ENCODE assay signal across 8 cellular contexts in genomic region chr4:73257242-73257994, GRCh38. TPM values are rescaled to one million over a fixed set of nuclear protein-coding genes. Genes with fewer than 3 reads are reported as not detected.
A peak's percentile ranks its signal among the peaks of the same experiment; 100 is the strongest.
DNase-seq lines count a peak whose midpoint lies in the region; ATAC-seq and TF ChIP-seq lines count a peak whose summit lies in the region.

No MANE protein-coding gene starts in this region.

- peak overlapping the region; percentile 95 for H3K4me2 ChIP-seq in DND-41 (ENCODE audit: insufficient read depth, low read length)

- H3K27me3 ChIP-seq in DND-41 (ENCODE audit: insufficient read depth, low read length, poor library complexity) (no peaks in the 10 kb centered on the region), body of pancreas (no peaks in the 10 kb centered on the region), iPS-15b (ENCODE audit: control insufficient read depth, insufficient read depth, low read length) (no peaks in the 10 kb centered on the region), gastrocnemius medialis (no peaks in the 10 kb centered on the region)

- WGBS in body of pancreas, 2 donors = 1 to 2% methylated on average over 14 to 16 of the region's 16 CpGs

- peak; percentile 75 for TF ChIP-seq CTCF in DND-41 (IDR thresholded peaks at IDR 0.05; ENCODE audit: borderline replicate concordance, extremely low read depth, low read length, poor library complexity, severe bottlenecking)
- TF ChIP-seq CTCF in body of pancreas (IDR thresholded peaks at IDR 0.05) = peak; percentile 37 to 85 (median 75)
- peak; percentile 74 to 86 (median 82) for TF ChIP-seq CTCF in gastrocnemius medialis (IDR thresholded peaks at IDR 0.05 in 4 of 5, conservative IDR thresholded peaks at IDR 0.05 in 1 of 5)

- peak overlapping the region; percentile 87 for H3K9ac ChIP-seq in DND-41 (ENCODE audit: low read depth, low read length)
- peak overlapping the region; percentile 26 for H3K9ac ChIP-seq in iPS-15b (ENCODE audit: low read depth, low read length)

- intact Hi-C loops in body of pancreas (cut with DNase I) = no loop called here
- intact Hi-C loops in gastrocnemius medialis (cut with DNase I; ENCODE audit: low total_unique reads) = loop anchor here (1.0 to 2.0 kb wide), 2 partner anchors 129 to 188 kb away; partner anchors contain the start of gene COX18

- H3K9me3 ChIP-seq in DND-41 (ENCODE audit: insufficient read depth, low read length, severe bottlenecking) (no peaks in the 10 kb centered on the region), body of pancreas (no peaks in the 10 kb centered on the region), iPS-15b (ENCODE audit: control insufficient read depth, insufficient read depth, low read length) (no peaks in the 10 kb centered on the region), gastrocnemius medialis (no peaks in the 10 kb centered on the region)

- peaks cover 43% of the 10 kb centered on the region for H3K36me3 ChIP-seq in DND-41 (ENCODE audit: insufficient read depth, low read length)
- no peaks in the 10 kb centered on the region for H3K36me3 ChIP-seq in body of pancreas (replicated peaks in 1 of 2; ENCODE audit: insufficient read depth in 1 of 2, low read depth in 2 of 2)
- H3K36me3 ChIP-seq in iPS-15b (ENCODE audit: control insufficient read depth, insufficient read depth, low read length) = no peaks in the 10 kb centered on the region
- H3K36me3 ChIP-seq in gastrocnemius medialis = no peaks in the 10 kb centered on the region

- H3K79me2 ChIP-seq in DND-41 (ENCODE audit: insufficient read depth, low read length) = peaks cover 95% of the 10 kb centered on the region

- H3K27ac ChIP-seq in DND-41 (ENCODE audit: low read length) = peak overlapping the region; percentile 93
- H3K27ac ChIP-seq in body of pancreas = peak overlapping the region; percentile 98 to 100 (median 99)
- H3K27ac ChIP-seq in gastrocnemius medialis = peak overlapping the region; percentile 92 to 98 (median 96)

- H2AFZ ChIP-seq in DND-41 (ENCODE audit: low read depth, low read length) = peak overlapping the region; percentile 83

- in situ Hi-C loops in gastrocnemius medialis (cut with MboI; ENCODE audit: low sequenced_read_pairs in 4 of 4) = loop anchor here (10.0 to 25.0 kb wide), 4 partner anchors 120 to 193 kb away; partner anchors contain the start of gene COX18 (in 1 of the 4)

- ATAC-seq in DND-41 (ENCODE audit: insufficient read depth, low read depth) = peak; percentile 48
- ATAC-seq in HG02678 (IDR thresholded peaks at IDR 0.05; ENCODE audit: unreplicated experiment) = peak; percentile 22
- ATAC-seq in body of pancreas = peak; percentile 49
- peak; percentile 73 to 74 for ATAC-seq in gastrocnemius medialis

- peak overlapping the region; percentile 69 to 78 for H3K4me3 ChIP-seq in DND-41 (ENCODE audit: low read depth in 1 of 2, low read length in 2 of 2)
- H3K4me3 ChIP-seq in body of pancreas = peak overlapping the region; percentile 61 to 71
- H3K4me3 ChIP-seq in iPS-15b (ENCODE audit: low read depth, low read length) = peak overlapping the region; percentile 99
- H3K4me3 ChIP-seq in gastrocnemius medialis = peak overlapping the region; percentile 80 to 93 (median 90)

- TF ChIP-seq POLR2A in body of pancreas (IDR thresholded peaks at IDR 0.05) = peak in 2 of 3 donors; percentile 26 to 35
- no peak for TF ChIP-seq POLR2A in gastrocnemius medialis (IDR thresholded peaks at IDR 0.05)

- H4K20me1 ChIP-seq in DND-41 (ENCODE audit: insufficient read depth, low read length) = peaks cover 51% of the 10 kb centered on the region

- peaks cover 54% of the 10 kb centered on the region for H3K4me1 ChIP-seq in DND-41 (ENCODE audit: insufficient read depth, low read length)
- H3K4me1 ChIP-seq in body of pancreas = peaks cover 49% of the 10 kb centered on the region
- H3K4me1 ChIP-seq in iPS-15b (ENCODE audit: control insufficient read depth, insufficient read depth, low read length) = peaks cover 2% of the 10 kb centered on the region
- H3K4me1 ChIP-seq in gastrocnemius medialis = peaks cover 57 to 64% of the 10 kb centered on the region in 2 donors

- DNase-seq in DND-41 (peak; percentile 72), NCI-H187 treated with DMSO at 0.1 percent for 48 hours (lab: John Stamatoyannopoulos, UW) (peak; percentile 23), T-helper 9 cell (peak; percentile 45), body of pancreas (peak; percentile 80 to 91 (median 84)), gastrocnemius medialis (peak; percentile 76 to 82), HuH-7.5 (ENCODE audit: low spot score) (no peak)

RNA-seq across cellular contexts. Expression of gene ANKRD17, which starts 1.2 kb away (rescaled TPM):
- total RNA-seq in body of pancreas (10 to 100 TPM; 32.4 to 36.3 TPM), gastrocnemius medialis (10 to 100 TPM; 40.8 to 68.5 (median 54.8) TPM)

Comparison
In these comparisons a context has a peak if more than half of its experiments do, and no peak if none do; other contexts are left out.
1. ATAC-seq: peak in every context shown above with its lines; median percentile 74 in gastrocnemius medialis; 49 in body of pancreas; 48 in DND-41; 22 in HG02678.
2. POLR2A ChIP-seq: peak in body of pancreas (2 of 3); none in gastrocnemius medialis (0 of 2).
3. Peak in every context shown above with its lines, with median percentiles within 50 percentile points of each other: H3K27ac ChIP-seq, H3K4me3 ChIP-seq and CTCF ChIP-seq.